In the genomic region with DNA sequence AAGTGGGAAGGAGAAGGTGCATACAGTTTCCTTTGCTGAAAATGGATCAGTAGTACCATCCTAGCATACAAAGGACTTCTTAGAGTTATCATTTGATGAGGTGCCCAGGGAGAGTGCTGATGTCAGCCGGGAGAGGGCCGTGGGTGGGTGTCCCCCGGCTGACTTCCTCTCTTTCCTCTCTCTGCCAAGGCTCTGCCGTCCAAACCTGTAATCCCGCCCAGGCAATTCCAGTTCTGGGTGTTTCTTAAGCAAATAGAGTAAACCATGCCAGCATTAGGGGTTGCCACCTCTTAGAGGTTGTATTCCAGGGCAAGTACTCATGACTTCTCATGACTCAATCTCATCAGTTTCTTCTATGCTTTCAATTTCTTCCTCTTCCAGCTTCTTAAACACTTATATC, we compare ENCODE assay signal across 13 cellular contexts.
DNase-seq lines count a peak whose midpoint lies in the region; ATAC-seq and TF ChIP-seq lines count a peak whose summit lies in the region.
"Had no signal": no experiment of that assay in that cellular context is flagged by ENCODE, and none has a peak within 500 bp of the region (broad histone marks: within the 10 kb centered on the region; RNA-seq: fewer than 3 reads in every experiment).

No MANE protein-coding gene starts in this region.

- DNase-seq in Right ventricle myocardium inferior (ENCODE audit: missing footprints) (no peak), cardiac septum (ENCODE audit: low spot score) (no peak), epithelial cell of esophagus (ENCODE audit: low read depth) (peak; percentile 87), lower lobe of right lung (peak; percentile 56), uterus (no peak), NCI-H1105 (lab: John Stamatoyannopoulos, UW) (no peak), RKO (ENCODE audit: low spot score) (no peak)
- no peak for DNase-seq in stimulated activated CD8-positive, alpha-beta memory T cell treated with anti-CD3 and anti-CD28 coated beads, Interleukin-4, amount 100 ng/mL, for 48 hours
- DNase-seq: activated CD4-positive, CD25-positive, alpha-beta regulatory T cell; caudate nucleus; NCI-H446; posterior cingulate gyrus; substantia nigra had no signal

- no peak overlapping the region for H3K4me3 ChIP-seq in epithelial cell of esophagus (ENCODE audit: low read length)
- H3K4me3 ChIP-seq in lower lobe of right lung: peak overlapping the region; percentile 20
- H3K4me3 ChIP-seq in uterus: no peak overlapping the region

- H3K4me1 ChIP-seq in lower lobe of right lung (peaks cover 23% of the 10 kb centered on the region), uterus (no peaks in the 10 kb centered on the region)

- H3K27me3 ChIP-seq in lower lobe of right lung (ENCODE audit: low read depth): no peaks in the 10 kb centered on the region
- H3K27me3 ChIP-seq in uterus: no peaks in the 10 kb centered on the region

- H3K27ac ChIP-seq in lower lobe of right lung (peak overlapping the region; percentile 37), uterus (peak overlapping the region; percentile 55 to 62)

- TF ChIP-seq POLR2A in uterus (IDR thresholded peaks at IDR 0.05): no peak

- no peaks in the 10 kb centered on the region for H3K36me3 ChIP-seq in lower lobe of right lung
- H3K36me3 ChIP-seq in uterus: no peaks in the 10 kb centered on the region

- ATAC-seq in Right ventricle myocardium inferior (peak; percentile 62), lower lobe of right lung (peak; percentile 91 to 92)

- no peak for TF ChIP-seq CTCF in epithelial cell of esophagus (IDR thresholded peaks at IDR 0.05; ENCODE audit: insufficient read depth, low read depth, low read length, missing control alignments)
- TF ChIP-seq CTCF in lower lobe of right lung (IDR thresholded peaks at IDR 0.05): no peak
- no peak for TF ChIP-seq CTCF in uterus (IDR thresholded peaks at IDR 0.05)

- intact Hi-C loops in Right ventricle myocardium inferior (cut with DNase I): no loop called here
- intact Hi-C loops in cardiac septum (cut with DNase I): no loop called here
- intact Hi-C loops in lower lobe of right lung (cut with DNase I): no loop called here
- intact Hi-C loops in uterus (cut with DNase I; ENCODE audit: low total_unique reads): no loop called here

- H3K9me3 ChIP-seq in lower lobe of right lung (no peaks in the 10 kb centered on the region), uterus (no peaks in the 10 kb centered on the region)

Comparison
In these comparisons a context has a peak if more than half of its experiments do, and no peak if none do; other contexts are left out.
1. DNase-seq: peak in epithelial cell of esophagus (single experiment) and lower lobe of right lung (single experiment); none in Right ventricle myocardium inferior (single experiment), cardiac septum (single experiment), uterus (0 of 2), stimulated activated CD8-positive, alpha-beta memory T cell treated with anti-CD3 and anti-CD28 coated beads, Interleukin-4, amount 100 ng/mL, for 48 hours (single experiment), NCI-H1105 (single experiment) and RKO (single experiment).